1 cellular context compared by ENCODE assay signal in genomic region chr19:41886761-41887710, GRCh38.
TF ChIP-seq lines count a peak whose summit lies in the region.

No MANE protein-coding gene starts in this region.

TF ChIP-seq in IMR-90, 13 proteins besides CTCF, POLR2A, EP300 and RAD21:
- no peak for TF ChIP-seq USF2 (IDR thresholded peaks at IDR 0.05; ENCODE audit: low read depth, low read length)
- no peak for TF ChIP-seq MAZ (IDR thresholded peaks at IDR 0.05; ENCODE audit: borderline replicate concordance, low read depth, low read length)
- TF ChIP-seq MAFK (IDR thresholded peaks at IDR 0.05; ENCODE audit: low read depth, low read length): no peak
- TF ChIP-seq CEBPB (IDR thresholded peaks at IDR 0.05; ENCODE audit: low read depth, low read length): no peak
- TF ChIP-seq MXI1 (IDR thresholded peaks at IDR 0.05; ENCODE audit: borderline replicate concordance, low read depth, low read length): no peak
